ENCODE assay signal across 8 cellular contexts in genomic region chr6:130322673-130323268, GRCh38. TPM values are rescaled to one million over a fixed set of nuclear protein-coding genes. Genes with fewer than 3 reads are reported as not detected.
DNase-seq lines count a peak whose midpoint lies in the region; ATAC-seq, FAIRE-seq and TF ChIP-seq lines count a peak whose summit lies in the region.

No MANE protein-coding gene starts in this region.

- H3K4me3 ChIP-seq in dorsolateral prefrontal cortex (no peak overlapping the region), mucosa of descending colon (no peak overlapping the region), stomach (no peak overlapping the region)

- H3K36me3 ChIP-seq in mucosa of descending colon (ENCODE audit: low read depth): no peaks in the 10 kb centered on the region
- H3K36me3 ChIP-seq in stomach: no peaks in the 10 kb centered on the region

- TF ChIP-seq EP300 in stomach (IDR thresholded peaks at IDR 0.05): no peak

- TF ChIP-seq CTCF in dorsolateral prefrontal cortex (IDR thresholded peaks at IDR 0.05 in 54 of 56, conservative IDR thresholded peaks at IDR 0.05 in 2 of 56; ENCODE audit: low read depth in 1 of 56, partially characterized antibody in 56 of 56): peak; percentile 71 to 95 (median 87)
- peak; percentile 77 for TF ChIP-seq CTCF in mucosa of descending colon (IDR thresholded peaks at IDR 0.05)
- peak in 5 of 7 experiments; percentile 63 to 82 (median 71) for TF ChIP-seq CTCF in stomach (IDR thresholded peaks at IDR 0.05)

- FAIRE-seq in GM12892 (lab: Jason Lieb, UNC): peak; percentile 76
- no peak for FAIRE-seq in H54 (lab: Jason Lieb, UNC)

- H3K27ac ChIP-seq in dorsolateral prefrontal cortex (no peak overlapping the region), stomach (no peak overlapping the region)

- no peak for TF ChIP-seq POLR2A in GM12892 (IDR thresholded peaks at IDR 0.05; ENCODE audit: low read depth, low read length)
- no peak for TF ChIP-seq POLR2A in stomach (IDR thresholded peaks at IDR 0.05)
- no peak for TF ChIP-seq POLR2A in H54 (IDR thresholded peaks at IDR 0.05; ENCODE audit: low read depth, low read length)

- no peaks in the 10 kb centered on the region for H3K4me1 ChIP-seq in mucosa of descending colon (ENCODE audit: low read depth)
- H3K4me1 ChIP-seq in stomach: peaks cover 0 to 3% (median 0%) of the 10 kb centered on the region in 4 donors

- ATAC-seq in mucosa of descending colon: peak; percentile 77

- H3K9me3 ChIP-seq in mucosa of descending colon: no peaks in the 10 kb centered on the region
- no peaks in the 10 kb centered on the region for H3K9me3 ChIP-seq in stomach

- H3K27me3 ChIP-seq in dorsolateral prefrontal cortex (no peaks in the 10 kb centered on the region), stomach (no peaks in the 10 kb centered on the region)

- WGBS in stomach, 5 donors: 6 to 11% (median 10%) methylated on average over 3 of the region's 3 CpGs

- intact Hi-C loops in dorsolateral prefrontal cortex (cut with DNase I): loop anchor here (5.0 to 10.0 kb wide), 5 partner anchors 372 to 842 kb away; no protein-coding TSS in a partner anchor
- intact Hi-C loops in mucosa of descending colon (cut with DNase I, micrococcal nuclease): loop anchor here (2.0 to 10.0 kb wide), 3 partner anchors 376 to 552 kb away; no protein-coding TSS in a partner anchor
- intact Hi-C loops in stomach (cut with DNase I; ENCODE audit: low total_unique reads): loop anchor here (10.0 kb wide), 2 partner anchors 522 to 552 kb away; no protein-coding TSS in a partner anchor

- DNase-seq in AG08395 (ENCODE audit: low spot score) (peak; percentile 52), GM12892 (ENCODE audit: insufficient read length) (no peak), NCI-H1417 treated with DMSO at 0.1 percent for 48 hours (lab: John Stamatoyannopoulos, UW) (peak; percentile 39), dorsolateral prefrontal cortex (peak in 7 of 10 donors; percentile 8 to 75 (median 49)), mucosa of descending colon (peak in 2 of 3 donors; percentile 31 to 72), stomach (peak; percentile 47), H54 (ENCODE audit: insufficient read length, low spot score) (no peak)
- DNase-seq in activated CD4-positive, alpha-beta T cell treated with anti-CD3 and anti-CD28 coated beads for 1 hour: peak; percentile 28

RNA-seq across cellular contexts. Expression of gene TMEM200A, which starts 43.0 kb away (rescaled TPM):
- polyA plus RNA-seq in GM12892 (2012; ENCODE audit: missing spikeins): 14.3 TPM
- total RNA-seq in dorsolateral prefrontal cortex (1 to 10 TPM; 1.3 to 7.1 (median 2.9) TPM), mucosa of descending colon (10 to 100 TPM in 1 of 3 donors, 1 to 10 TPM in 2; 8.1 to 60.4 (median 8.6) TPM), stomach (1 to 10 TPM in 3 of 5 donors, not detected in 2; 1.2 to 8.8 (median 2.6) TPM)
- 1 to 10 TPM in 1 of 3 donors, under 1 TPM in 2; 0.23 to 1.4 (median 0.68) TPM for polyA plus RNA-seq in stomach

Comparison
In these comparisons a context has a peak if more than half of its experiments do, and no peak if none do; other contexts are left out.
1. DNase-seq: peak in AG08395 (single experiment), NCI-H1417 treated with DMSO at 0.1 percent for 48 hours (single experiment), activated CD4-positive, alpha-beta T cell treated with anti-CD3 and anti-CD28 coated beads for 1 hour (single experiment), dorsolateral prefrontal cortex (7 of 10), mucosa of descending colon (2 of 3) and stomach (single experiment); none in GM12892 (single experiment) and H54 (single experiment).
2. Peak in every context shown above with its lines, with median percentiles within 50 percentile points of each other: CTCF ChIP-seq.